In genomic region chr16:68900009-68900408, GRCh38 we compare ENCODE assay signal across 1 cellular context.
TF ChIP-seq lines count a peak whose summit lies in the region.

No MANE protein-coding gene starts in this region.

TF ChIP-seq in K562, 482 proteins besides CTCF, POLR2A, EP300 and RAD21:
- TF ChIP-seq POLR2B (IDR thresholded peaks at IDR 0.05; ENCODE audit: low read depth, partially characterized antibody) (no peak), CEBPB (tag; IDR thresholded peaks at IDR 0.05) (peak; percentile 33), TGIF2 (CRISPR knock-in tag; IDR thresholded peaks at IDR 0.05) (no peak), MITF (IDR thresholded peaks at IDR 0.05) (no peak)
TF ChIP-seq in K562: peak in this region for 1.
